9 cellular contexts compared by ENCODE assay signal in genomic region chr20:38892091-38892981, GRCh38. TPM values are rescaled to one million over a fixed set of nuclear protein-coding genes. Genes with fewer than 3 reads are reported as not detected.
A peak's percentile ranks its signal among the peaks of the same experiment; 100 is the strongest.
DNase-seq lines count a peak whose midpoint lies in the region; ATAC-seq, FAIRE-seq and TF ChIP-seq lines count a peak whose summit lies in the region.
"Had no signal": no experiment of that assay in that cellular context is flagged by ENCODE, and none has a peak within 500 bp of the region (broad histone marks: within the 10 kb centered on the region; RNA-seq: fewer than 3 reads in every experiment).

No MANE protein-coding gene starts in this region.

- H3K9me3 Mint-ChIP-seq in GM23338, result no peaks in the 10 kb centered on the region

- H3K9me3 ChIP-seq in hepatocyte (ENCODE audit: low read depth), result no peaks in the 10 kb centered on the region

- H4K20me1 ChIP-seq in GM23338 (replicated peaks; ENCODE audit: insufficient read depth) (no peaks in the 10 kb centered on the region), hepatocyte (ENCODE audit: insufficient read depth, poor library complexity, severe bottlenecking) (no peaks in the 10 kb centered on the region)

- ATAC-seq in GM21515 (IDR thresholded peaks at IDR 0.05; ENCODE audit: unreplicated experiment) (peak; percentile 55), HG03521 (IDR thresholded peaks at IDR 0.05; ENCODE audit: unreplicated experiment) (peak; percentile 50), GM23338 (no peak), left lobe of liver (no peak)

- H3K27me3 ChIP-seq in GM23338 (ENCODE audit: insufficient read depth) (no peaks in the 10 kb centered on the region), hepatocyte (peaks cover 23% of the 10 kb centered on the region)

- in situ Hi-C loops in GM13976 (cut with MboI; ENCODE audit: low sequenced_read_pairs, unreplicated experiment), result no loop called here

- no peak overlapping the region for H3K27ac Mint-ChIP-seq in GM23338

- H3K79me2 ChIP-seq in GM23338 (replicated peaks; ENCODE audit: insufficient read depth) (no peaks in the 10 kb centered on the region), hepatocyte (no peaks in the 10 kb centered on the region)

- H3K27me3 Mint-ChIP-seq in GM23338 (ENCODE audit: insufficient read depth, low read depth, poor library complexity), result peaks cover 13% of the 10 kb centered on the region

- no peaks in the 10 kb centered on the region for H3F3A ChIP-seq in GM23338 (replicated peaks; ENCODE audit: low read depth)

- H3K4me3 ChIP-seq in GM23338 (no peak overlapping the region), hepatocyte (no peak overlapping the region)

- H3K4me1 Mint-ChIP-seq in GM23338, result peaks cover 14% of the 10 kb centered on the region

- DNase-seq in GM13976 (ENCODE audit: low spot score), result peak; percentile 76
- no peak for DNase-seq in caudate nucleus (lab: John Stamatoyannopoulos, UW)
- DNase-seq in GM23338 (ENCODE audit: low spot score), result no peak
- no peak for DNase-seq in HTR-8/SVneo (ENCODE audit: insufficient read length, low spot score)
- no peak for DNase-seq in left lobe of liver (ENCODE audit: low spot score)
- DNase-seq in hepatocyte (ENCODE audit: low spot score), result no peak

- H3K4me1 ChIP-seq in GM23338 (ENCODE audit: insufficient read depth) (peaks cover 5% of the 10 kb centered on the region), hepatocyte (ENCODE audit: insufficient read depth) (no peaks in the 10 kb centered on the region)

- no peak for TF ChIP-seq CTCF in GM13976 (IDR thresholded peaks at IDR 0.05; ENCODE audit: borderline replicate concordance, control extremely low read depth, extremely low read depth, insufficient read depth, missing control alignments)
- no peak for TF ChIP-seq CTCF in GM23338 (conservative IDR thresholded peaks at IDR 0.05; ENCODE audit: low read depth in 2 of 2)
- no peak for TF ChIP-seq CTCF in hepatocyte (IDR thresholded peaks at IDR 0.05; ENCODE audit: poor library complexity)

- 83% methylated on average over 11 of the region's 11 CpGs for WGBS in hepatocyte (ENCODE audit: low lambda C conversion rate, missing lambda C conversion rate)

- H3K36me3 Mint-ChIP-seq in GM23338 (ENCODE audit: low read depth), result no peaks in the 10 kb centered on the region; the same call in 2 of the 3 replicates

- H3K9me2 ChIP-seq in GM23338 (ENCODE audit: insufficient read depth) (no peaks in the 10 kb centered on the region), hepatocyte (replicated peaks; ENCODE audit: insufficient read depth) (no peaks in the 10 kb centered on the region)

- H3K36me3 ChIP-seq in GM23338 (ENCODE audit: insufficient read depth), result no peaks in the 10 kb centered on the region
- H3K36me3 ChIP-seq in hepatocyte (replicated peaks; ENCODE audit: insufficient read depth, low read depth), result no peaks in the 10 kb centered on the region

- no peak overlapping the region for H3K4me2 ChIP-seq in GM23338
- H3K4me2 ChIP-seq in hepatocyte, result no peak overlapping the region

- H3K4me3 Mint-ChIP-seq in GM23338, result no peak overlapping the region

- H2AFZ ChIP-seq in GM23338, result no peak overlapping the region
- H2AFZ ChIP-seq in hepatocyte, result no peak overlapping the region

- FAIRE-seq in HTR-8/SVneo (lab: Jason Lieb, UNC), result no peak
- FAIRE-seq: keratinocyte had no signal

- H3K27ac ChIP-seq in caudate nucleus (ENCODE audit: low read depth, low read length) (peak overlapping the region; percentile 88), GM23338 (ENCODE audit: low read depth) (no peak overlapping the region), hepatocyte (no peak overlapping the region)

TF ChIP-seq in GM23338, 12 proteins besides CTCF, POLR2A, EP300 and RAD21 (continues in another document):
- TF ChIP-seq CREB1 (CRISPR knock-in tag; IDR thresholded peaks at IDR 0.05; ENCODE audit: low read depth) (no peak), NANOG (IDR thresholded peaks at IDR 0.05; ENCODE audit: borderline replicate concordance) (no peak), EZH2phosphoT487 (IDR thresholded peaks at IDR 0.05; ENCODE audit: unreplicated experiment) (no peak), JUNB (IDR thresholded peaks at IDR 0.05; ENCODE audit: unreplicated experiment) (no peak), POLR2AphosphoS5 (IDR thresholded peaks at IDR 0.05; ENCODE audit: low read depth) (no peak), ZNF114 (CRISPR knock-in tag; IDR thresholded peaks at IDR 0.05) (no peak), ZNF331 (CRISPR knock-in tag; IDR thresholded peaks at IDR 0.05; ENCODE audit: low read depth) (no peak), STAT1 (IDR thresholded peaks at IDR 0.05; ENCODE audit: unreplicated experiment) (no peak)
- TF ChIP-seq, protein P1, sequence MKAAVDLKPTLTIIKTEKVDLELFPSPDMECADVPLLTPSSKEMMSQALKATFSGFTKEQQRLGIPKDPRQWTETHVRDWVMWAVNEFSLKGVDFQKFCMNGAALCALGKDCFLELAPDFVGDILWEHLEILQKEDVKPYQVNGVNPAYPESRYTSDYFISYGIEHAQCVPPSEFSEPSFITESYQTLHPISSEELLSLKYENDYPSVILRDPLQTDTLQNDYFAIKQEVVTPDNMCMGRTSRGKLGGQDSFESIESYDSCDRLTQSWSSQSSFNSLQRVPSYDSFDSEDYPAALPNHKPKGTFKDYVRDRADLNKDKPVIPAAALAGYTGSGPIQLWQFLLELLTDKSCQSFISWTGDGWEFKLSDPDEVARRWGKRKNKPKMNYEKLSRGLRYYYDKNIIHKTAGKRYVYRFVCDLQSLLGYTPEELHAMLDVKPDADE (IDR thresholded peaks at IDR 0.05), result no peak
- TF ChIP-seq, protein P2, sequence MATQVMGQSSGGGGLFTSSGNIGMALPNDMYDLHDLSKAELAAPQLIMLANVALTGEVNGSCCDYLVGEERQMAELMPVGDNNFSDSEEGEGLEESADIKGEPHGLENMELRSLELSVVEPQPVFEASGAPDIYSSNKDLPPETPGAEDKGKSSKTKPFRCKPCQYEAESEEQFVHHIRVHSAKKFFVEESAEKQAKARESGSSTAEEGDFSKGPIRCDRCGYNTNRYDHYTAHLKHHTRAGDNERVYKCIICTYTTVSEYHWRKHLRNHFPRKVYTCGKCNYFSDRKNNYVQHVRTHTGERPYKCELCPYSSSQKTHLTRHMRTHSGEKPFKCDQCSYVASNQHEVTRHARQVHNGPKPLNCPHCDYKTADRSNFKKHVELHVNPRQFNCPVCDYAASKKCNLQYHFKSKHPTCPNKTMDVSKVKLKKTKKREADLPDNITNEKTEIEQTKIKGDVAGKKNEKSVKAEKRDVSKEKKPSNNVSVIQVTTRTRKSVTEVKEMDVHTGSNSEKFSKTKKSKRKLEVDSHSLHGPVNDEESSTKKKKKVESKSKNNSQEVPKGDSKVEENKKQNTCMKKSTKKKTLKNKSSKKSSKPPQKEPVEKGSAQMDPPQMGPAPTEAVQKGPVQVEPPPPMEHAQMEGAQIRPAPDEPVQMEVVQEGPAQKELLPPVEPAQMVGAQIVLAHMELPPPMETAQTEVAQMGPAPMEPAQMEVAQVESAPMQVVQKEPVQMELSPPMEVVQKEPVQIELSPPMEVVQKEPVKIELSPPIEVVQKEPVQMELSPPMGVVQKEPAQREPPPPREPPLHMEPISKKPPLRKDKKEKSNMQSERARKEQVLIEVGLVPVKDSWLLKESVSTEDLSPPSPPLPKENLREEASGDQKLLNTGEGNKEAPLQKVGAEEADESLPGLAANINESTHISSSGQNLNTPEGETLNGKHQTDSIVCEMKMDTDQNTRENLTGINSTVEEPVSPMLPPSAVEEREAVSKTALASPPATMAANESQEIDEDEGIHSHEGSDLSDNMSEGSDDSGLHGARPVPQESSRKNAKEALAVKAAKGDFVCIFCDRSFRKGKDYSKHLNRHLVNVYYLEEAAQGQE (IDR thresholded peaks at IDR 0.05; ENCODE audit: unreplicated experiment), result no peak

RNA-seq across cellular contexts. Expression of gene FAM83D, which starts 33.9 kb away (rescaled TPM):
- 81.6 and 91.3 TPM in 2 replicates for total RNA-seq in GM23338 (2014; rRNA removed; shearing (Covaris generic))
- polyA plus RNA-seq in GM23338 (2016; fragmentation: Nextera tagmentation; extraction: Ambion mirVana), result 31.1 and 33.3 TPM in 2 replicates
- 2.9 TPM for total RNA-seq in left lobe of liver
- total RNA-seq in hepatocyte, result 5.0 and 5.4 TPM in 2 replicates
- 5.2 and 6.3 TPM in 2 replicates for polyA plus RNA-seq in hepatocyte

Comparison
In these comparisons a context has a peak if more than half of its experiments do, and no peak if none do; other contexts are left out.
1. ATAC-seq: peak in GM21515 (single experiment) and HG03521 (single experiment); none in GM23338 (single experiment) and left lobe of liver (single experiment).
2. RNA of gene FAM83D, which starts 33.9 kb away (total RNA-seq): 81.6 to 91.3 TPM in GM23338; 5.0 to 5.4 TPM in hepatocyte and 2.9 TPM in left lobe of liver (single experiment); every median in the first group is over 10 times any median in the second.